17 cellular contexts compared by ENCODE assay signal in the genomic region with DNA sequence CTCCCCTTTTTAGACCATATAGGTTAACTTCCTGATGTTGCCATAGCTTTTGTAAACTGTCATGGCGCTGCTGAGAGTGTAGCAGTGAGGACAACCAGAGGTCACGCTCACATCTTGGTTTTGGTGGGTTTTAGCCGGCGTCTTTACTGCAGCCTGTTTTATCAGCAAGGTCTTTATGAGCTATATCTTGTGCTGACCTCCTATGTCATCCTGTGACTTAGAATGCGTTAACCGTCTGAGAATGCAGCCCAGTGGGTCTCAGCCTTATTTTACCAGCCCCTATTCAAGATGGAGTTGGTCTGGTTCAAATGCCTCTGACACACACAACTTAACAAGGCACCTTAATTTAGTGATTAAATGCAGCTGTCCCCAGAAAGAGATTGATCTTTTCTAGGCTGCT.
"Had no signal": no experiment of that assay in that cellular context is flagged by ENCODE, and none has a peak within 500 bp of the region (broad histone marks: within the 10 kb centered on the region; RNA-seq: fewer than 3 reads in every experiment).

No MANE protein-coding gene starts in this region.

- DNase-seq: heart right ventricle; kidney glomerular epithelial cell; left cardiac atrium; left ventricle myocardium superior; mesenchymal stem cell; naive B cell; natural killer cell; nephron progenitor cell; occipital lobe; stimulated activated CD4-positive, alpha-beta T cell treated with anti-CD3 and anti-CD28 coated beads, Interleukin-12 subunit alpha, Interleukin-12 subunit beta, amount 100 ng/mL, for 4 hours; stimulated activated CD4-positive, alpha-beta T cell treated with anti-CD3 and anti-CD28 coated beads, Interleukin-15, amount 100 ng/mL, for 24 hours; stimulated activated CD4-positive, alpha-beta T cell treated with anti-CD3 and anti-CD28 coated beads, Interleukin-2, amount 100 ng/mL, for 24 hours; stimulated activated CD4-positive, alpha-beta T cell treated with anti-CD3 and anti-CD28 coated beads, Interleukin-4, amount 100 ng/mL, for 24 hours; stimulated activated naive CD4-positive, alpha-beta T cell; uterus had no signal

- ATAC-seq: heart right ventricle; left cardiac atrium; left ventricle myocardium superior; natural killer cell; right lobe of liver; stimulated activated effector memory CD8-positive, alpha-beta T cell treated with anti-CD3 and anti-CD28 coated beads, Interleukin-12 subunit alpha, Interleukin-12 subunit beta, amount 100 ng/mL, for 72 hours had no signal
